Comparison of ENCODE assay signal across 2 cellular contexts in the genomic region with DNA sequence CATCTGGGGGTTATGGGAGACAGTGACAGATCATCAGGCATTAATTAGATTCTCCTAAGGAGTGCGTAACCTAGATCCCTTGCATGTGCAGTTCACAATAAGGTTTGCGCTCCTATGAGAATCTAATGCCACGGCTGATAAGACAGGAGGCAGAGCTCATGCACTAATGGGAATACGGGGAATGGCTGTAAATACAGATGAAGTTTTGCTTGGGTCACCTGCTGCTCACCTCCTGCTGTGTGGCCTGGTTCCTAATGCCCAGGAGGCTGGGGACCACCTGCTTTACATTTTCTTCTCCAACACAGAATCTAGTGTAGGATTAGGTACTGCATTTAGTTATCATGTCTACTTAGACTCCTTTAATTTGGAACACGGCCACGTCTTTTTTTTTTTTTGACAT.
TF ChIP-seq lines count a peak whose summit lies in the region.

No MANE protein-coding gene starts in this region.

TF ChIP-seq in GM12891, 5 proteins besides CTCF, POLR2A, EP300 and RAD21 (continued from another document):
- no peak for TF ChIP-seq SPI1 (IDR thresholded peaks at IDR 0.05; ENCODE audit: low read depth, low read length)

TF ChIP-seq in GM12878, 131 proteins besides CTCF, POLR2A, EP300 and RAD21 (continued from another document):
- TF ChIP-seq, protein P1, sequence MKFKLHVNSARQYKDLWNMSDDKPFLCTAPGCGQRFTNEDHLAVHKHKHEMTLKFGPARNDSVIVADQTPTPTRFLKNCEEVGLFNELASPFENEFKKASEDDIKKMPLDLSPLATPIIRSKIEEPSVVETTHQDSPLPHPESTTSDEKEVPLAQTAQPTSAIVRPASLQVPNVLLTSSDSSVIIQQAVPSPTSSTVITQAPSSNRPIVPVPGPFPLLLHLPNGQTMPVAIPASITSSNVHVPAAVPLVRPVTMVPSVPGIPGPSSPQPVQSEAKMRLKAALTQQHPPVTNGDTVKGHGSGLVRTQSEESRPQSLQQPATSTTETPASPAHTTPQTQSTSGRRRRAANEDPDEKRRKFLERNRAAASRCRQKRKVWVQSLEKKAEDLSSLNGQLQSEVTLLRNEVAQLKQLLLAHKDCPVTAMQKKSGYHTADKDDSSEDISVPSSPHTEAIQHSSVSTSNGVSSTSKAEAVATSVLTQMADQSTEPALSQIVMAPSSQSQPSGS (IDR thresholded peaks at IDR 0.05; ENCODE audit: low read length) = no peak
- TF ChIP-seq KLF5 (IDR thresholded peaks at IDR 0.05; ENCODE audit: partially characterized antibody) = no peak
- no peak for TF ChIP-seq WRNIP1 (IDR thresholded peaks at IDR 0.05; ENCODE audit: borderline replicate concordance, low read depth, low read length)
- TF ChIP-seq IKZF1 (conservative IDR thresholded peaks at IDR 0.05) = no peak
- TF ChIP-seq NR2C2 (IDR thresholded peaks at IDR 0.05; ENCODE audit: borderline replicate concordance, control insufficient read depth, insufficient read length, low read depth) = no peak
- TF ChIP-seq, protein P2, sequence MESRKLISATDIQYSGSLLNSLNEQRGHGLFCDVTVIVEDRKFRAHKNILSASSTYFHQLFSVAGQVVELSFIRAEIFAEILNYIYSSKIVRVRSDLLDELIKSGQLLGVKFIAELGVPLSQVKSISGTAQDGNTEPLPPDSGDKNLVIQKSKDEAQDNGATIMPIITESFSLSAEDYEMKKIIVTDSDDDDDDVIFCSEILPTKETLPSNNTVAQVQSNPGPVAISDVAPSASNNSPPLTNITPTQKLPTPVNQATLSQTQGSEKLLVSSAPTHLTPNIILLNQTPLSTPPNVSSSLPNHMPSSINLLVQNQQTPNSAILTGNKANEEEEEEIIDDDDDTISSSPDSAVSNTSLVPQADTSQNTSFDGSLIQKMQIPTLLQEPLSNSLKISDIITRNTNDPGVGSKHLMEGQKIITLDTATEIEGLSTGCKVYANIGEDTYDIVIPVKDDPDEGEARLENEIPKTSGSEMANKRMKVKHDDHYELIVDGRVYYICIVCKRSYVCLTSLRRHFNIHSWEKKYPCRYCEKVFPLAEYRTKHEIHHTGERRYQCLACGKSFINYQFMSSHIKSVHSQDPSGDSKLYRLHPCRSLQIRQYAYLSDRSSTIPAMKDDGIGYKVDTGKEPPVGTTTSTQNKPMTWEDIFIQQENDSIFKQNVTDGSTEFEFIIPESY (IDR thresholded peaks at IDR 0.05) = no peak
- no peak for TF ChIP-seq HCFC1 (IDR thresholded peaks at IDR 0.05; ENCODE audit: low read length)
- TF ChIP-seq POLR2AphosphoS2 (IDR thresholded peaks at IDR 0.05; ENCODE audit: low read depth, low read length) = no peak
- TF ChIP-seq IKZF2 (IDR thresholded peaks at IDR 0.05) = no peak
- TF ChIP-seq CBX3 (IDR thresholded peaks at IDR 0.05; ENCODE audit: borderline replicate concordance, low read depth) = no peak
- TF ChIP-seq NFYA (IDR thresholded peaks at IDR 0.05; ENCODE audit: borderline replicate concordance, low read depth, low read length) = no peak
- TF ChIP-seq, protein P3, sequence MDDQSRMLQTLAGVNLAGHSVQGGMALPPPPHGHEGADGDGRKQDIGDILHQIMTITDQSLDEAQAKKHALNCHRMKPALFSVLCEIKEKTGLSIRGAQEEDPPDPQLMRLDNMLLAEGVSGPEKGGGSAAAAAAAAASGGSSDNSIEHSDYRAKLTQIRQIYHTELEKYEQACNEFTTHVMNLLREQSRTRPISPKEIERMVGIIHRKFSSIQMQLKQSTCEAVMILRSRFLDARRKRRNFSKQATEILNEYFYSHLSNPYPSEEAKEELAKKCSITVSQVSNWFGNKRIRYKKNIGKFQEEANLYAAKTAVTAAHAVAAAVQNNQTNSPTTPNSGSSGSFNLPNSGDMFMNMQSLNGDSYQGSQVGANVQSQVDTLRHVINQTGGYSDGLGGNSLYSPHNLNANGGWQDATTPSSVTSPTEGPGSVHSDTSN (IDR thresholded peaks at IDR 0.05; ENCODE audit: insufficient replicate concordance, low read depth, low read length) = no peak
- TF ChIP-seq SUPT20H (IDR thresholded peaks at IDR 0.05; ENCODE audit: borderline replicate concordance, control insufficient read depth, low read depth, low read length) = no peak
- no peak for TF ChIP-seq ZNF384 (IDR thresholded peaks at IDR 0.05; ENCODE audit: borderline replicate concordance, low read depth, low read length)
- TF ChIP-seq, protein P4, sequence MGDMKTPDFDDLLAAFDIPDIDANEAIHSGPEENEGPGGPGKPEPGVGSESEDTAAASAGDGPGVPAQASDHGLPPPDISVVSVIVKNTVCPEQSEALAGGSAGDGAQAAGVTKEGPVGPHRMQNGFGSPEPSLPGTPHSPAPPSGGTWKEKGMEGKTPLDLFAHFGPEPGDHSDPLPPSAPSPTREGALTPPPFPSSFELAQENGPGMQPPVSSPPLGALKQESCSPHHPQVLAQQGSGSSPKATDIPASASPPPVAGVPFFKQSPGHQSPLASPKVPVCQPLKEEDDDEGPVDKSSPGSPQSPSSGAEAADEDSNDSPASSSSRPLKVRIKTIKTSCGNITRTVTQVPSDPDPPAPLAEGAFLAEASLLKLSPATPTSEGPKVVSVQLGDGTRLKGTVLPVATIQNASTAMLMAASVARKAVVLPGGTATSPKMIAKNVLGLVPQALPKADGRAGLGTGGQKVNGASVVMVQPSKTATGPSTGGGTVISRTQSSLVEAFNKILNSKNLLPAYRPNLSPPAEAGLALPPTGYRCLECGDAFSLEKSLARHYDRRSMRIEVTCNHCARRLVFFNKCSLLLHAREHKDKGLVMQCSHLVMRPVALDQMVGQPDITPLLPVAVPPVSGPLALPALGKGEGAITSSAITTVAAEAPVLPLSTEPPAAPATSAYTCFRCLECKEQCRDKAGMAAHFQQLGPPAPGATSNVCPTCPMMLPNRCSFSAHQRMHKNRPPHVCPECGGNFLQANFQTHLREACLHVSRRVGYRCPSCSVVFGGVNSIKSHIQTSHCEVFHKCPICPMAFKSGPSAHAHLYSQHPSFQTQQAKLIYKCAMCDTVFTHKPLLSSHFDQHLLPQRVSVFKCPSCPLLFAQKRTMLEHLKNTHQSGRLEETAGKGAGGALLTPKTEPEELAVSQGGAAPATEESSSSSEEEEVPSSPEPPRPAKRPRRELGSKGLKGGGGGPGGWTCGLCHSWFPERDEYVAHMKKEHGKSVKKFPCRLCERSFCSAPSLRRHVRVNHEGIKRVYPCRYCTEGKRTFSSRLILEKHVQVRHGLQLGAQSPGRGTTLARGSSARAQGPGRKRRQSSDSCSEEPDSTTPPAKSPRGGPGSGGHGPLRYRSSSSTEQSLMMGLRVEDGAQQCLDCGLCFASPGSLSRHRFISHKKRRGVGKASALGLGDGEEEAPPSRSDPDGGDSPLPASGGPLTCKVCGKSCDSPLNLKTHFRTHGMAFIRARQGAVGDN (IDR thresholded peaks at IDR 0.05) = no peak
- TF ChIP-seq, protein P5, sequence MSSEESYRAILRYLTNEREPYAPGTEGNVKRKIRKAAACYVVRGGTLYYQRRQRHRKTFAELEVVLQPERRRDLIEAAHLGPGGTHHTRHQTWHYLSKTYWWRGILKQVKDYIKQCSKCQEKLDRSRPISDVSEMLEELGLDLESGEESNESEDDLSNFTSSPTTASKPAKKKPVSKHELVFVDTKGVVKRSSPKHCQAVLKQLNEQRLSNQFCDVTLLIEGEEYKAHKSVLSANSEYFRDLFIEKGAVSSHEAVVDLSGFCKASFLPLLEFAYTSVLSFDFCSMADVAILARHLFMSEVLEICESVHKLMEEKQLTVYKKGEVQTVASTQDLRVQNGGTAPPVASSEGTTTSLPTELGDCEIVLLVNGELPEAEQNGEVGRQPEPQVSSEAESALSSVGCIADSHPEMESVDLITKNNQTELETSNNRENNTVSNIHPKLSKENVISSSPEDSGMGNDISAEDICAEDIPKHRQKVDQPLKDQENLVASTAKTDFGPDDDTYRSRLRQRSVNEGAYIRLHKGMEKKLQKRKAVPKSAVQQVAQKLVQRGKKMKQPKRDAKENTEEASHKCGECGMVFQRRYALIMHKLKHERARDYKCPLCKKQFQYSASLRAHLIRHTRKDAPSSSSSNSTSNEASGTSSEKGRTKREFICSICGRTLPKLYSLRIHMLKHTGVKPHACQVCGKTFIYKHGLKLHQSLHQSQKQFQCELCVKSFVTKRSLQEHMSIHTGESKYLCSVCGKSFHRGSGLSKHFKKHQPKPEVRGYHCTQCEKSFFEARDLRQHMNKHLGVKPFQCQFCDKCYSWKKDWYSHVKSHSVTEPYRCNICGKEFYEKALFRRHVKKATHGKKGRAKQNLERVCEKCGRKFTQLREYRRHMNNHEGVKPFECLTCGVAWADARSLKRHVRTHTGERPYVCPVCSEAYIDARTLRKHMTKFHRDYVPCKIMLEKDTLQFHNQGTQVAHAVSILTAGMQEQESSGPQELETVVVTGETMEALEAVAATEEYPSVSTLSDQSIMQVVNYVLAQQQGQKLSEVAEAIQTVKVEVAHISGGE (CRISPR knock-in tag; IDR thresholded peaks at IDR 0.05) = no peak
- TF ChIP-seq, protein P6, sequence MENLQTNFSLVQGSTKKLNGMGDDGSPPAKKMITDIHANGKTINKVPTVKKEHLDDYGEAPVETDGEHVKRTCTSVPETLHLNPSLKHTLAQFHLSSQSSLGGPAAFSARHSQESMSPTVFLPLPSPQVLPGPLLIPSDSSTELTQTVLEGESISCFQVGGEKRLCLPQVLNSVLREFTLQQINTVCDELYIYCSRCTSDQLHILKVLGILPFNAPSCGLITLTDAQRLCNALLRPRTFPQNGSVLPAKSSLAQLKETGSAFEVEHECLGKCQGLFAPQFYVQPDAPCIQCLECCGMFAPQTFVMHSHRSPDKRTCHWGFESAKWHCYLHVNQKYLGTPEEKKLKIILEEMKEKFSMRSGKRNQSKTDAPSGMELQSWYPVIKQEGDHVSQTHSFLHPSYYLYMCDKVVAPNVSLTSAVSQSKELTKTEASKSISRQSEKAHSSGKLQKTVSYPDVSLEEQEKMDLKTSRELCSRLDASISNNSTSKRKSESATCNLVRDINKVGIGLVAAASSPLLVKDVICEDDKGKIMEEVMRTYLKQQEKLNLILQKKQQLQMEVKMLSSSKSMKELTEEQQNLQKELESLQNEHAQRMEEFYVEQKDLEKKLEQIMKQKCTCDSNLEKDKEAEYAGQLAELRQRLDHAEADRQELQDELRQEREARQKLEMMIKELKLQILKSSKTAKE (IDR thresholded peaks at IDR 0.05; ENCODE audit: low read depth, poor library complexity, severe bottlenecking) = no peak
